ENCODE assay signal across 9 cellular contexts in genomic region chr13:91491980-91492379, GRCh38.
"Had no signal": no experiment of that assay in that cellular context is flagged by ENCODE, and none has a peak within 500 bp of the region (broad histone marks: within the 10 kb centered on the region; RNA-seq: fewer than 3 reads in every experiment).

No MANE protein-coding gene starts in this region.

- H3K27ac Mint-ChIP-seq: HFFc6, IgD-negative memory B cell had no signal

- H3K4me3 ChIP-seq: GM23248, HAP-1 had no signal

- H3K4me1 ChIP-seq: HAP-1 had no signal

- ATAC-seq: HCT116, HepG2 had no signal

- H3K9ac ChIP-seq: GM23248 had no signal

- H3K36me3 ChIP-seq: HAP-1 had no signal

- H3K9me3 ChIP-seq: HAP-1 had no signal

- H3K4me3 Mint-ChIP-seq: HFFc6, IgD-negative memory B cell had no signal

- H3K27ac ChIP-seq: GM23248, HL-60 had no signal

- FAIRE-seq: HepG2 had no signal

- H3K36me3 Mint-ChIP-seq: IgD-negative memory B cell had no signal

- H3K27me3 Mint-ChIP-seq: IgD-negative memory B cell had no signal

- H2AFZ ChIP-seq: GM23248 had no signal

- DNase-seq: GM23248, GOT3, H7, HFFc6 had no signal

- H3K4me1 Mint-ChIP-seq: IgD-negative memory B cell had no signal
